Comparison of ENCODE assay signal across 13 cellular contexts in genomic region chr14:53571589-53571988, GRCh38.
"Had no signal": no experiment of that assay in that cellular context is flagged by ENCODE, and none has a peak within 500 bp of the region (broad histone marks: within the 10 kb centered on the region; RNA-seq: fewer than 3 reads in every experiment).

No MANE protein-coding gene starts in this region.

- H3K9me3 ChIP-seq: psoas muscle, thyroid gland had no signal

- H3K36me3 ChIP-seq: left ventricle myocardium inferior, neural progenitor cell, thyroid gland had no signal

- DNase-seq: activated CD4-positive, alpha-beta T cell treated with anti-CD3 and anti-CD28 coated beads, Interleukin-2, amount 50 U/mL, for 1 hour; activated naive CD8-positive, alpha-beta T cell treated with anti-CD3 and anti-CD28 coated beads, Interleukin-2, amount 10 ng/mL, durations not matched to agents 7 days and 5 days; anterior cingulate cortex; cerebellar nuclear complex; dermis blood vessel endothelial cell; hippocampal formation; kidney; left ventricle myocardium inferior; psoas muscle; stimulated activated CD4-positive, alpha-beta T cell treated with anti-CD3 and anti-CD28 coated beads, Interleukin-12 subunit alpha, Interleukin-12 subunit beta, amount 100 ng/mL, for 4 hours; stimulated activated CD4-positive, alpha-beta T cell treated with anti-CD3 and anti-CD28 coated beads, Interleukin-2, amount 100 ng/mL, for 24 hours; thyroid gland had no signal

- H2AFZ ChIP-seq: neural progenitor cell had no signal

- H3K4me3 ChIP-seq: left ventricle myocardium inferior, neural progenitor cell, psoas muscle, thyroid gland had no signal

- H3K27ac ChIP-seq: left ventricle myocardium inferior, neural progenitor cell, psoas muscle, thyroid gland had no signal

- FAIRE-seq: kidney had no signal

- H3K9ac ChIP-seq: neural progenitor cell had no signal

- H3K4me1 ChIP-seq: left ventricle myocardium inferior, psoas muscle, thyroid gland had no signal

- H3K27me3 ChIP-seq: neural progenitor cell, thyroid gland had no signal

- H3K4me2 ChIP-seq: neural progenitor cell had no signal
